ENCODE assay signal across 2 cellular contexts in genomic region chr3:169286992-169287391, GRCh38.
TF ChIP-seq lines count a peak whose summit lies in the region.

No MANE protein-coding gene starts in this region.

TF ChIP-seq in HEK293, 187 proteins besides CTCF, POLR2A, EP300 and RAD21 (continued from another document):
- TF ChIP-seq ZEB2 (tag by site-specific recombination; IDR thresholded peaks at IDR 0.05) (0 out of 2 replicates have a peak, but pooled peaks have one; percentile 31), TRIM28 (IDR thresholded peaks at IDR 0.05; ENCODE audit: borderline replicate concordance, low read length) (peak; percentile 69; the same call in 1 of the 2 replicates), REPIN1 (tag by site-specific recombination; IDR thresholded peaks at IDR 0.05; ENCODE audit: low read depth) (no peak), ZBTB20 (tag by site-specific recombination; IDR thresholded peaks at IDR 0.05) (0 out of 2 replicates have a peak, but pooled peaks have one; percentile 30), SP7 (tag by site-specific recombination; IDR thresholded peaks at IDR 0.05) (peak; percentile 36; the same call in 1 of the 2 replicates), FEZF1 (tag by site-specific recombination; IDR thresholded peaks at IDR 0.05) (peak; percentile 90), ZBTB17 (tag by site-specific recombination; IDR thresholded peaks at IDR 0.05) (peak; percentile 46), ZNF366 (tag by site-specific recombination; conservative IDR thresholded peaks at IDR 0.05) (peak; percentile 46), PRDM6 (tag by site-specific recombination; IDR thresholded peaks at IDR 0.05) (peak; percentile 87), ZNF175 (tag by site-specific recombination; IDR thresholded peaks at IDR 0.05) (no peak), ZNF335 (tag by site-specific recombination; conservative IDR thresholded peaks at IDR 0.05) (peak; percentile 61), ZNF121 (tag by site-specific recombination; IDR thresholded peaks at IDR 0.05) (no peak), ZNF341 (tag by site-specific recombination; IDR thresholded peaks at IDR 0.05; ENCODE audit: low read depth) (peak; percentile 55), ZSCAN18 (tag by site-specific recombination; IDR thresholded peaks at IDR 0.05) (no peak), ZNF654 (tag by site-specific recombination; IDR thresholded peaks at IDR 0.05; ENCODE audit: low read depth) (no peak), ZSCAN30 (tag by site-specific recombination; IDR thresholded peaks at IDR 0.05) (peak; percentile 70; the same call in 1 of the 2 replicates), SCRT1 (tag by site-specific recombination; IDR thresholded peaks at IDR 0.05; ENCODE audit: borderline replicate concordance) (peak; percentile 69; the same call in 1 of the 2 replicates), YY1 (tag by site-specific recombination; IDR thresholded peaks at IDR 0.05) (no peak), ZNF529 (tag by site-specific recombination; IDR thresholded peaks at IDR 0.05; ENCODE audit: insufficient replicate concordance) (no peak), ZNF596 (tag by site-specific recombination; IDR thresholded peaks at IDR 0.05) (peak; percentile 50; the same call in 1 of the 2 replicates), ZNF48 (tag by site-specific recombination; IDR thresholded peaks at IDR 0.05) (no peak), SALL2 (tag by site-specific recombination; IDR thresholded peaks at IDR 0.05; ENCODE audit: borderline replicate concordance) (no peak), ZNF692 (tag by site-specific recombination; IDR thresholded peaks at IDR 0.05) (0 out of 2 replicates have a peak, but pooled peaks have one; percentile 29), ZSCAN23 (tag by site-specific recombination; IDR thresholded peaks at IDR 0.05) (no peak), ZNF239 (tag by site-specific recombination; IDR thresholded peaks at IDR 0.05) (no peak), ZSCAN16 (tag by site-specific recombination; IDR thresholded peaks at IDR 0.05) (no peak)

TF ChIP-seq in endothelial cell of umbilical vein, 7 proteins besides CTCF, POLR2A, EP300 and RAD21 (continued from another document):
- no peak for TF ChIP-seq MAX (IDR thresholded peaks at IDR 0.05; ENCODE audit: insufficient read depth, insufficient read length)
- TF ChIP-seq JUN (IDR thresholded peaks at IDR 0.05; ENCODE audit: borderline replicate concordance, insufficient read depth, insufficient read length, low read depth), result no peak
- TF ChIP-seq EZH2 (IDR thresholded peaks at IDR 0.05; ENCODE audit: borderline replicate concordance, low read depth, low read length, severe bottlenecking), result no peak
- TF ChIP-seq GATA2 (IDR thresholded peaks at IDR 0.05; ENCODE audit: insufficient read depth, insufficient read length, low read depth, low read length), result peak; percentile 13
- no peak for TF ChIP-seq FOS (IDR thresholded peaks at IDR 0.05; ENCODE audit: borderline replicate concordance, insufficient read depth, low read length)
- no peak for TF ChIP-seq POLR2AphosphoS5 (IDR thresholded peaks at IDR 0.05; ENCODE audit: insufficient read depth, low read depth, low read length)
